In the genomic region with DNA sequence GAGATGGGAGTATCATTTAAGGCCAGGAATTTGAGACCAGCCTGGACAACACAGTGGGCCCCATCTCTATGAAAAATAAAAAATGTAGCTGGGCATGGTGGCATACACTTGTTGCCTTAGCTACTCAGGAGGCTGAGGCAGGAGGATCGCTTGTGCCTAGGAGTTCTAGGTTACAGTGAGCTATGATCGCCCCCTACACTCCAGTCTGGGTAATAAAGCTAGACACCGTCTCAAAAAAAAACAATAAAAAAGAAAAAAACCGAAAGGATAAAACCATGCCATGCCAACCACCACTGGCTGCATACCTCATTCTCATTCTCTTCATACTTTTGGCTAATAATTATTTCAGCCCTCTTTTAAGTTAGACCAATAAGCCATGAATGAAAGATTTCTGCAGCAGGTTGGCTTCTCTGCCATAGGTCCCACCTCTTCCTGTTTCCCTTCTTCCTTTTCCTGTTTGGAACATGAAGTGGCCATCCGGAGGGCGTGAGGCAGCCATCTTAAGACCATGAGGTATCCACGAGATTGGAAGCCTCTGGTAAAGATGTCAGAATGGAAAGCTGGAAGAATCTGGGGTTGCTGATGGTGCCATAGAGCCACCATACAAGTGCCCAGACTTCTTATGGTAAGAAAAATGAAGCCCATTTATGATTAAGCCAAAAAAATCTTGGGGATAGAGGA, we compare ENCODE assay signal across 1 cellular context.
TF ChIP-seq lines count a peak whose summit lies in the region.

No MANE protein-coding gene starts in this region.

TF ChIP-seq in HCT116, 20 proteins besides CTCF, POLR2A, EP300 and RAD21 (continued from another document):
- TF ChIP-seq SP1 (IDR thresholded peaks at IDR 0.05; ENCODE audit: low read depth) (peak; percentile 26), YY1 (IDR thresholded peaks at IDR 0.05; ENCODE audit: extremely low read depth, insufficient replicate concordance, low read depth, low read length) (peak; percentile 97), FOSL1 (IDR thresholded peaks at IDR 0.05; ENCODE audit: low read depth) (peak; percentile 35; the same call in 1 of the 2 replicates)
TF ChIP-seq in HCT116: peak in this region for 9.
